ENCODE assay signal across 34 cellular contexts in the genomic region with DNA sequence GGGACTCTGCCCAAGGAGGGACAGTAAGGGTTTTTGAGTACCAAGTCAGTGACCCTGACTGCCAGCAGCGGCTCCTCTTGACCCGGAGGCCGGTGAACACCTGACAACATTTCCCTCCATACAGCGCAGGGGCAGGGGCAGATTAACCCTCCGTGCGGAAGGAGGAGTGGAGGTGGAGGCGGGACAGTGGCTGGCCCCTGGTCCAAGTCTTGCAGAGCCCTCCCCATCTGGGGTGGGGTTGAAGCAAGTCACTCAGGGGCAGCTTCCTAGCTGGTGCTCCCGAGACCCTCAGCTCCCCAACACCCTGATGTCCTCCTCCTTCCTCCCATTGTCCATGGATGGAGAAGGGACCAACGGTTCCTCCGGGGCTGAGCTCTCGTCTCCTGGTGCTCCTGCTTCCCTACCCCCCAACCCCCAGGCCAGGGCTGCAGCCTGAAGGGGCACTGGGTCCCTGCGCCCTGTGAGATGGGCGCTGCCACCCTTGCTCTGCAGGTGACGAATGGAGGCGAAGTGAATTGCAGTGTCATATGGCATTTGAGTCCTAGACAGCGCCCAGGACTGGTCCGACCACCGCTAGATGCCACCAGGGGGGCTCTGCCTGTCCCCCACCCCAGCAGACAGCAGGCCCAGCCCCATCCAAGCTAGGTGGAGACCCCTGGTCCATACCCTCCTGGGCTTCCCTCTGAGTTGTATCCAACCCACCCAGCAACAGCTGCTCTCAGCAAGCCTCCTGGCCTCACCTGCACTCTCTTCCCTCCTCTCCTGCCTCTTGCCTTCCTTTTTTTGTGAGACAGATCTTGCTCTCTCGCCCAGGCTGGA. TPM values are rescaled to one million over a fixed set of nuclear protein-coding genes. Genes with fewer than 3 reads are reported as not detected.
DNase-seq lines count a peak whose midpoint lies in the region; ATAC-seq and TF ChIP-seq lines count a peak whose summit lies in the region.
"Had no signal": no experiment of that assay in that cellular context is flagged by ENCODE, and none has a peak within 500 bp of the region (broad histone marks: within the 10 kb centered on the region; RNA-seq: fewer than 3 reads in every experiment).

No MANE protein-coding gene starts in this region.

- no peaks in the 10 kb centered on the region for H3K9me3 ChIP-seq in CD4-positive, alpha-beta T cell (ENCODE audit: control insufficient read depth, low read length)
- H3K9me3 ChIP-seq in RWPE2 (ENCODE audit: severe bottlenecking) (no peaks in the 10 kb centered on the region), neuronal stem cell (replicated peaks in 1 of 2; ENCODE audit: control insufficient read depth in 2 of 2, insufficient read depth in 1 of 2, low read depth in 1 of 2, low read length in 2 of 2) (peaks cover 2 to 5% of the 10 kb centered on the region in 2 donors), breast epithelium (no peaks in the 10 kb centered on the region)
- H3K9me3 ChIP-seq: adrenal gland, body of pancreas, esophagus muscularis mucosa, left lung had no signal

- no peak overlapping the region for H2BK12ac ChIP-seq in neuronal stem cell (ENCODE audit: low read length)

- H3K79me1 ChIP-seq in neuronal stem cell (ENCODE audit: low read depth, low read length) = peaks cover 1% of the 10 kb centered on the region

- peak overlapping the region; percentile 27 for H3K27ac Mint-ChIP-seq in T-helper 2 cell treated with Interferon-gamma antibody and Interleukin-4, amounts not matched to agents 5 μg/mL and 100 μg/mL, for 36 hours
- peak overlapping the region; percentile 55 for H3K27ac Mint-ChIP-seq in CD4-positive, alpha-beta T cell
- H3K27ac Mint-ChIP-seq: activated CD4-positive, alpha-beta memory T cell treated with anti-CD3 and anti-CD28 coated beads, Interleukin-2, amount 10 ng/mL, durations not matched to agents 7 days and 5 days; HFFc6 had no signal

- H3K9me3 Mint-ChIP-seq in T-helper 2 cell treated with Interferon-gamma antibody and Interleukin-4, amounts not matched to agents 5 μg/mL and 100 μg/mL, for 36 hours = no peaks in the 10 kb centered on the region
- no peaks in the 10 kb centered on the region for H3K9me3 Mint-ChIP-seq in CD4-positive, alpha-beta T cell
- H3K9me3 Mint-ChIP-seq: activated CD4-positive, alpha-beta memory T cell treated with anti-CD3 and anti-CD28 coated beads, Interleukin-2, amount 10 ng/mL, durations not matched to agents 7 days and 5 days; HFFc6 had no signal

- no peak overlapping the region for H3K4me2 ChIP-seq in neuronal stem cell (ENCODE audit: insufficient read depth, low read length, poor library complexity, severe bottlenecking)

- no peak for TF ChIP-seq POLR2A in GM18505 (IDR thresholded peaks at IDR 0.05; ENCODE audit: borderline replicate concordance, extremely low read depth, insufficient read depth, insufficient read length)
- TF ChIP-seq POLR2A in breast epithelium (IDR thresholded peaks at IDR 0.05) = no peak

- no peaks in the 10 kb centered on the region for H3K36me3 Mint-ChIP-seq in T-helper 2 cell treated with Interferon-gamma antibody and Interleukin-4, amounts not matched to agents 5 μg/mL and 100 μg/mL, for 36 hours (ENCODE audit: low read depth)
- H3K36me3 Mint-ChIP-seq in CD4-positive, alpha-beta T cell (ENCODE audit: low read depth) = peaks cover 9% of the 10 kb centered on the region

- H2BK15ac ChIP-seq in neuronal stem cell (ENCODE audit: low read length) = peak overlapping the region; percentile 56

- H4K8ac ChIP-seq in neuronal stem cell (ENCODE audit: low read depth, low read length) = no peak overlapping the region

- no peaks in the 10 kb centered on the region for H3K27me3 ChIP-seq in CD4-positive, alpha-beta T cell (ENCODE audit: control insufficient read depth, insufficient read depth, low read length)
- H3K27me3 ChIP-seq in RWPE2 (ENCODE audit: insufficient read depth, poor library complexity, severe bottlenecking) = no peaks in the 10 kb centered on the region
- H3K27me3 ChIP-seq in neuronal stem cell (ENCODE audit: control insufficient read depth in 3 of 3, insufficient read depth in 3 of 3, low read depth in 1 of 3, low read length in 3 of 3) = no peaks in the 10 kb centered on the region
- H3K27me3 ChIP-seq in breast epithelium = no peaks in the 10 kb centered on the region
- H3K27me3 ChIP-seq: adrenal gland, body of pancreas, left lung had no signal

- POLR2A ChIA-PET in CD4-positive, alpha-beta T cell (lab: Charles Lee) = no interaction called here

- no peak for TF ChIP-seq CTCF in CD4-positive, alpha-beta T cell (IDR thresholded peaks at IDR 0.05)
- TF ChIP-seq CTCF in RWPE2 (IDR thresholded peaks at IDR 0.05; ENCODE audit: poor library complexity, severe bottlenecking) (no peak), breast epithelium (IDR thresholded peaks at IDR 0.05) (no peak)

- DNase-seq in T-helper 2 cell treated with Interferon-gamma antibody and Interleukin-4, amounts not matched to agents 5 μg/mL and 100 μg/mL, for 36 hours (ENCODE audit: low spot score) = no peak
- DNase-seq in T-helper 2 cell (no peak), RWPE2 (ENCODE audit: low spot score) (peak; percentile 68), neuronal stem cell (ENCODE audit: low spot score) (no peak), breast epithelium (ENCODE audit: low spot score in 2 of 2) (no peak)
- peak in 1 of 10 experiments; percentile 29 for DNase-seq in CD4-positive, alpha-beta T cell
- DNase-seq in effector CD8-positive, alpha-beta T cell (lab: John Stamatoyannopoulos, UW) = no peak
- DNase-seq: activated CD4-positive, alpha-beta memory T cell treated with anti-CD3 and anti-CD28 coated beads, Interleukin-2, amount 10 ng/mL, durations not matched to agents 7 days and 5 days; activated effector memory CD4-positive, alpha-beta T cell treated with Interleukin-2 at 50 U/mL for 16 hours; adrenal gland; body of pancreas; cerebellar nuclear complex; dermis blood vessel endothelial cell; foreskin fibroblast; GOT3; HFFc6; KBM-7; mesendoderm; NCI-H1092 treated with DMSO at 0.1 percent for 48 hours; NCI-H1694 treated with DMSO at 0.1 percent for 48 hours; NCI-H446 treated with DMSO at 0.1 percent for 48 hours; NCI-H774; RPMI8226; stimulated activated CD4-positive, alpha-beta T cell treated with anti-CD3 and anti-CD28 coated beads, Interleukin-4, amount 100 ng/mL, for 4 hours; T-helper 1 cell; trophoblast cell had no signal

- no peak overlapping the region for H2BK120ac ChIP-seq in neuronal stem cell (ENCODE audit: low read depth, low read length)

- intact Hi-C loops in CD4-positive, alpha-beta T cell (cut with DNase I, micrococcal nuclease) = no loop called here
- intact Hi-C loops in breast epithelium (cut with DNase I; ENCODE audit: low total_unique reads) = no loop called here

- no peak overlapping the region for H2AFZ ChIP-seq in neuronal stem cell (ENCODE audit: low read length)

- H3K27me3 Mint-ChIP-seq in T-helper 2 cell treated with Interferon-gamma antibody and Interleukin-4, amounts not matched to agents 5 μg/mL and 100 μg/mL, for 36 hours (ENCODE audit: low read depth) = no peaks in the 10 kb centered on the region
- no peaks in the 10 kb centered on the region for H3K27me3 Mint-ChIP-seq in CD4-positive, alpha-beta T cell
- H3K27me3 Mint-ChIP-seq: activated CD4-positive, alpha-beta memory T cell treated with anti-CD3 and anti-CD28 coated beads, Interleukin-2, amount 10 ng/mL, durations not matched to agents 7 days and 5 days had no signal

- no peak overlapping the region for H3K27ac ChIP-seq in CD4-positive, alpha-beta T cell (ENCODE audit: low read depth, low read length)
- H3K27ac ChIP-seq in RWPE2 (ENCODE audit: poor library complexity, severe bottlenecking) = no peak overlapping the region
- H3K27ac ChIP-seq in neuronal stem cell (replicated peaks; ENCODE audit: low read length) = no peak overlapping the region
- H3K27ac ChIP-seq in breast epithelium = no peak overlapping the region
- H3K27ac ChIP-seq: 22Rv1, adrenal gland, body of pancreas, C4-2B, esophagus muscularis mucosa, left lung had no signal

- no peak overlapping the region for H3K4me3 Mint-ChIP-seq in T-helper 2 cell treated with Interferon-gamma antibody and Interleukin-4, amounts not matched to agents 5 μg/mL and 100 μg/mL, for 36 hours
- H3K4me3 Mint-ChIP-seq in CD4-positive, alpha-beta T cell = no peak overlapping the region
- H3K4me3 Mint-ChIP-seq: activated CD4-positive, alpha-beta memory T cell treated with anti-CD3 and anti-CD28 coated beads, Interleukin-2, amount 10 ng/mL, durations not matched to agents 7 days and 5 days; HFFc6 had no signal

- no peak for ATAC-seq in CD4-positive, alpha-beta T cell (ENCODE audit: poor library complexity)
- ATAC-seq in RWPE2 (ENCODE audit: low read depth) (no peak), GM18505 (IDR thresholded peaks at IDR 0.05; ENCODE audit: unreplicated experiment) (no peak)
- ATAC-seq: activated CD4-positive, CD25-positive, alpha-beta regulatory T cell treated with anti-CD3 and anti-CD28 coated beads, Interleukin-2, amount 50 U/mL, for 24 hours; body of pancreas; left lung had no signal

- peak overlapping the region; percentile 6 for H3K23ac ChIP-seq in neuronal stem cell (ENCODE audit: low read depth, low read length, poor library complexity)

- CTCF ChIA-PET in CD4-positive, alpha-beta T cell (lab: Charles Lee) = no interaction called here

- no peak overlapping the region for H4K91ac ChIP-seq in neuronal stem cell (ENCODE audit: low read depth, low read length, poor library complexity)

- no peak overlapping the region for H2BK5ac ChIP-seq in neuronal stem cell (ENCODE audit: low read length)

- no peak overlapping the region for H3K4me3 ChIP-seq in RWPE2 (ENCODE audit: severe bottlenecking)
- no peak overlapping the region for H3K4me3 ChIP-seq in neuronal stem cell (ENCODE audit: low read length in 2 of 2)
- H3K4me3 ChIP-seq in breast epithelium = no peak overlapping the region
- H3K4me3 ChIP-seq: adrenal gland, body of pancreas, esophagus muscularis mucosa, left lung had no signal

- no peaks in the 10 kb centered on the region for H3K4me1 Mint-ChIP-seq in T-helper 2 cell treated with Interferon-gamma antibody and Interleukin-4, amounts not matched to agents 5 μg/mL and 100 μg/mL, for 36 hours (ENCODE audit: low read depth)
- no peaks in the 10 kb centered on the region for H3K4me1 Mint-ChIP-seq in CD4-positive, alpha-beta T cell (ENCODE audit: low read depth)

- WGBS in neuronal stem cell (ENCODE audit: extremely low coverage in 2 of 2, insufficient read length in 2 of 2, insufficient replicate concordance in 1 of 2), 2 donors = no CpG with 5 or more reads among the region's 19 CpGs

- peak overlapping the region; percentile 89 for H3K4ac ChIP-seq in neuronal stem cell (ENCODE audit: low read length)

- H3K9ac ChIP-seq in neuronal stem cell (ENCODE audit: low read depth, low read length, poor library complexity) = no peak overlapping the region

- H2AK5ac ChIP-seq in neuronal stem cell (ENCODE audit: low read depth, low read length) = peak overlapping the region; percentile 43

- H3K36me3 ChIP-seq in RWPE2 (ENCODE audit: low read depth) (no peaks in the 10 kb centered on the region), neuronal stem cell (replicated peaks in 1 of 2; ENCODE audit: control insufficient read depth in 2 of 2, insufficient read depth in 2 of 2, low read length in 2 of 2) (peaks cover 0 to 3% of the 10 kb centered on the region in 2 donors), breast epithelium (no peaks in the 10 kb centered on the region)
- H3K36me3 ChIP-seq: adrenal gland, esophagus muscularis mucosa had no signal

- no peaks in the 10 kb centered on the region for H3K4me1 ChIP-seq in RWPE2 (ENCODE audit: insufficient read depth, poor library complexity, severe bottlenecking)
- H3K4me1 ChIP-seq in neuronal stem cell (ENCODE audit: control insufficient read depth in 2 of 2, insufficient read depth in 1 of 2, low read depth in 1 of 2, low read length in 2 of 2) = no peaks in the 10 kb centered on the region
- no peaks in the 10 kb centered on the region for H3K4me1 ChIP-seq in breast epithelium
- H3K4me1 ChIP-seq: adrenal gland, body of pancreas, esophagus muscularis mucosa, left lung had no signal

- no peak overlapping the region for H3K14ac ChIP-seq in neuronal stem cell (ENCODE audit: low read length)

- H3K18ac ChIP-seq in neuronal stem cell (ENCODE audit: low read length) = peak overlapping the region; percentile 70

RNA-seq across cellular contexts. Expression of gene AMN, which starts 7.0 kb away (rescaled TPM):
- total RNA-seq in CD4-positive, alpha-beta T cell = 1 to 10 TPM; 2.6 to 2.8 TPM
- 0.46 TPM for polyA plus RNA-seq in neuronal stem cell (2013, experiment 1 of 2)
- 0.28 TPM for polyA plus RNA-seq in neuronal stem cell (2013, experiment 2 of 2)
- total RNA-seq in breast epithelium = under 1 TPM; 0.16 to 0.88 (median 0.66) TPM
- total RNA-seq: dermis blood vessel endothelial cell, G401, HFFc6, MCF 10A had no signal
